1 cellular context compared by ENCODE assay signal in the genomic region with DNA sequence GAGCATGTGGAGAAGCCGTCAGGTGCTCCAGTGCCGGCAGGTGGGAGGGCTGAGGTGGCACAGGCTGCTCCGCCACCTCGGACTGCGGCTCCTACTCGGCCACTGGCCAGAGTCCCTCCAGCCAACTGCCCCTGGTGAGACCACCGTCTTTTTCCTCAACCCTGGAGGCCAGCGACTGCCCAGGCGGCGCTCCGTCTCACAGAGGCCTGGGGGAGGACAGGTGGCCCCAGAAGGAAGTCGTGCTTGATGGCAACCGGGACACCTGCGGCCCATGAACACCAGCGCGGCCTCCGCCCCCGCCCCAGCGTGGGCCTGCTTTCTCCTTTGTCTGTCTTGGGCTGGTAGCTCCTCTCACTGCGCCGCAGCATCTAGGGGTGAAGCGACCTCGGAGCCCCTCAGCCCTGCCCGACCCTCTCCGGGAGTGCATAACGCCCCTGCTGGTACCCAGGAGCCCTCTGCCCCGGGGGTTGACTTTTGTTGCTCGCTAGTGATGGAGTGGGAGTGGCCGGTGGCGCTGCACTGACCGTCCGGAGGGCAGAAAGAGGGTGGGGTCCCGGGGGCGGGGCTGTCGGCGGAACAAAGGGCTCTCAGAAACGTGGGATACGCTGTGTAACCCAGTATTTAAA.
TF ChIP-seq lines count a peak whose summit lies in the region.

No MANE protein-coding gene starts in this region.

TF ChIP-seq in IMR-90, 13 proteins besides CTCF, POLR2A, EP300 and RAD21:
- no peak for TF ChIP-seq MAZ (IDR thresholded peaks at IDR 0.05; ENCODE audit: borderline replicate concordance, low read depth, low read length)
- no peak for TF ChIP-seq CHD1 (IDR thresholded peaks at IDR 0.05; ENCODE audit: low read depth, low read length)
- TF ChIP-seq, protein P1, sequence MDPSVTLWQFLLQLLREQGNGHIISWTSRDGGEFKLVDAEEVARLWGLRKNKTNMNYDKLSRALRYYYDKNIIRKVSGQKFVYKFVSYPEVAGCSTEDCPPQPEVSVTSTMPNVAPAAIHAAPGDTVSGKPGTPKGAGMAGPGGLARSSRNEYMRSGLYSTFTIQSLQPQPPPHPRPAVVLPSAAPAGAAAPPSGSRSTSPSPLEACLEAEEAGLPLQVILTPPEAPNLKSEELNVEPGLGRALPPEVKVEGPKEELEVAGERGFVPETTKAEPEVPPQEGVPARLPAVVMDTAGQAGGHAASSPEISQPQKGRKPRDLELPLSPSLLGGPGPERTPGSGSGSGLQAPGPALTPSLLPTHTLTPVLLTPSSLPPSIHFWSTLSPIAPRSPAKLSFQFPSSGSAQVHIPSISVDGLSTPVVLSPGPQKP (IDR thresholded peaks at IDR 0.05; ENCODE audit: borderline replicate concordance, low read depth, low read length): no peak
- no peak for TF ChIP-seq MAFK (IDR thresholded peaks at IDR 0.05; ENCODE audit: low read depth, low read length)
- TF ChIP-seq FOS (IDR thresholded peaks at IDR 0.05; ENCODE audit: low read depth, low read length): no peak
